ENCODE assay signal across 1 cellular context in genomic region chr19:2475702-2476450, GRCh38.
A peak's percentile ranks its signal among the peaks of the same experiment; 100 is the strongest.
TF ChIP-seq lines count a peak whose summit lies in the region.

TSS of gene GADD45B (plus strand) at chr19:2476127. CDS start at chr19:2476359, 232 bp downstream.

TF ChIP-seq in HepG2, 621 proteins besides CTCF, POLR2A, EP300 and RAD21 (continued from another document and continues in another):
- TF ChIP-seq, protein P1, sequence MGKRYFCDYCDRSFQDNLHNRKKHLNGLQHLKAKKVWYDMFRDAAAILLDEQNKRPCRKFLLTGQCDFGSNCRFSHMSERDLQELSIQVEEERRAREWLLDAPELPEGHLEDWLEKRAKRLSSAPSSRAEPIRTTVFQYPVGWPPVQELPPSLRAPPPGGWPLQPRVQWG (CRISPR knock-in tag; IDR thresholded peaks at IDR 0.05; ENCODE audit: borderline replicate concordance, low read depth), result no peak
- peak; percentile 78 for TF ChIP-seq RBFOX2 (IDR thresholded peaks at IDR 0.05; ENCODE audit: low read depth, low read length)
- TF ChIP-seq KDM4B (CRISPR knock-in tag; IDR thresholded peaks at IDR 0.05), result peak; percentile 72; the same call in 1 of the 2 replicates
- TF ChIP-seq ELF1 (CRISPR knock-in tag; IDR thresholded peaks at IDR 0.05), result peak; percentile 54
- no peak for TF ChIP-seq ATF7 (IDR thresholded peaks at IDR 0.05)
- no peak for TF ChIP-seq ATF7 (CRISPR knock-in tag; IDR thresholded peaks at IDR 0.05)
- TF ChIP-seq ZNF138 (CRISPR knock-in tag; IDR thresholded peaks at IDR 0.05; ENCODE audit: low read depth), result peak; percentile 82; the same call in 1 of the 2 replicates
- TF ChIP-seq, protein P2, sequence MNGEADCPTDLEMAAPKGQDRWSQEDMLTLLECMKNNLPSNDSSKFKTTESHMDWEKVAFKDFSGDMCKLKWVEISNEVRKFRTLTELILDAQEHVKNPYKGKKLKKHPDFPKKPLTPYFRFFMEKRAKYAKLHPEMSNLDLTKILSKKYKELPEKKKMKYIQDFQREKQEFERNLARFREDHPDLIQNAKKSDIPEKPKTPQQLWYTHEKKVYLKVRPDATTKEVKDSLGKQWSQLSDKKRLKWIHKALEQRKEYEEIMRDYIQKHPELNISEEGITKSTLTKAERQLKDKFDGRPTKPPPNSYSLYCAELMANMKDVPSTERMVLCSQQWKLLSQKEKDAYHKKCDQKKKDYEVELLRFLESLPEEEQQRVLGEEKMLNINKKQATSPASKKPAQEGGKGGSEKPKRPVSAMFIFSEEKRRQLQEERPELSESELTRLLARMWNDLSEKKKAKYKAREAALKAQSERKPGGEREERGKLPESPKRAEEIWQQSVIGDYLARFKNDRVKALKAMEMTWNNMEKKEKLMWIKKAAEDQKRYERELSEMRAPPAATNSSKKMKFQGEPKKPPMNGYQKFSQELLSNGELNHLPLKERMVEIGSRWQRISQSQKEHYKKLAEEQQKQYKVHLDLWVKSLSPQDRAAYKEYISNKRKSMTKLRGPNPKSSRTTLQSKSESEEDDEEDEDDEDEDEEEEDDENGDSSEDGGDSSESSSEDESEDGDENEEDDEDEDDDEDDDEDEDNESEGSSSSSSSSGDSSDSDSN (CRISPR knock-in tag; IDR thresholded peaks at IDR 0.05), result peak; percentile 38; the same call in 1 of the 2 replicates
- no peak for TF ChIP-seq ZNF274 (CRISPR knock-in tag; IDR thresholded peaks at IDR 0.05)
- TF ChIP-seq ATF7-NPFF (CRISPR knock-in tag; IDR thresholded peaks at IDR 0.05; ENCODE audit: low read depth), result peak; percentile 60
- TF ChIP-seq POLR2G (IDR thresholded peaks at IDR 0.05; ENCODE audit: low read depth, low read length), result peak; percentile 100
- TF ChIP-seq ZBTB7A (CRISPR knock-in tag; IDR thresholded peaks at IDR 0.05), result no peak; the same call in 1 of the 2 replicates
- TF ChIP-seq SNAI1 (CRISPR knock-in tag; IDR thresholded peaks at IDR 0.05; ENCODE audit: borderline replicate concordance), result peak; percentile 65; the same call in 1 of the 2 replicates
- peak; percentile 83 for TF ChIP-seq MNT (IDR thresholded peaks at IDR 0.05)
- TF ChIP-seq, protein P3, sequence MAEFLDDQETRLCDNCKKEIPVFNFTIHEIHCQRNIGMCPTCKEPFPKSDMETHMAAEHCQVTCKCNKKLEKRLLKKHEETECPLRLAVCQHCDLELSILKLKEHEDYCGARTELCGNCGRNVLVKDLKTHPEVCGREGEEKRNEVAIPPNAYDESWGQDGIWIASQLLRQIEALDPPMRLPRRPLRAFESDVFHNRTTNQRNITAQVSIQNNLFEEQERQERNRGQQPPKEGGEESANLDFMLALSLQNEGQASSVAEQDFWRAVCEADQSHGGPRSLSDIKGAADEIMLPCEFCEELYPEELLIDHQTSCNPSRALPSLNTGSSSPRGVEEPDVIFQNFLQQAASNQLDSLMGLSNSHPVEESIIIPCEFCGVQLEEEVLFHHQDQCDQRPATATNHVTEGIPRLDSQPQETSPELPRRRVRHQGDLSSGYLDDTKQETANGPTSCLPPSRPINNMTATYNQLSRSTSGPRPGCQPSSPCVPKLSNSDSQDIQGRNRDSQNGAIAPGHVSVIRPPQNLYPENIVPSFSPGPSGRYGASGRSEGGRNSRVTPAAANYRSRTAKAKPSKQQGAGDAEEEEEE (CRISPR knock-in tag; IDR thresholded peaks at IDR 0.05; ENCODE audit: borderline replicate concordance), result no peak
- TF ChIP-seq, protein P4, sequence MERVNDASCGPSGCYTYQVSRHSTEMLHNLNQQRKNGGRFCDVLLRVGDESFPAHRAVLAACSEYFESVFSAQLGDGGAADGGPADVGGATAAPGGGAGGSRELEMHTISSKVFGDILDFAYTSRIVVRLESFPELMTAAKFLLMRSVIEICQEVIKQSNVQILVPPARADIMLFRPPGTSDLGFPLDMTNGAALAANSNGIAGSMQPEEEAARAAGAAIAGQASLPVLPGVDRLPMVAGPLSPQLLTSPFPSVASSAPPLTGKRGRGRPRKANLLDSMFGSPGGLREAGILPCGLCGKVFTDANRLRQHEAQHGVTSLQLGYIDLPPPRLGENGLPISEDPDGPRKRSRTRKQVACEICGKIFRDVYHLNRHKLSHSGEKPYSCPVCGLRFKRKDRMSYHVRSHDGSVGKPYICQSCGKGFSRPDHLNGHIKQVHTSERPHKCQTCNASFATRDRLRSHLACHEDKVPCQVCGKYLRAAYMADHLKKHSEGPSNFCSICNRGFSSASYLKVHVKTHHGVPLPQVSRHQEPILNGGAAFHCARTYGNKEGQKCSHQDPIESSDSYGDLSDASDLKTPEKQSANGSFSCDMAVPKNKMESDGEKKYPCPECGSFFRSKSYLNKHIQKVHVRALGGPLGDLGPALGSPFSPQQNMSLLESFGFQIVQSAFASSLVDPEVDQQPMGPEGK (CRISPR knock-in tag; IDR thresholded peaks at IDR 0.05), result peak; percentile 95
- peak; percentile 79; the same call in 1 of the 2 replicates for TF ChIP-seq TSC22D2 (CRISPR knock-in tag; IDR thresholded peaks at IDR 0.05; ENCODE audit: borderline replicate concordance)
- TF ChIP-seq, protein P5, sequence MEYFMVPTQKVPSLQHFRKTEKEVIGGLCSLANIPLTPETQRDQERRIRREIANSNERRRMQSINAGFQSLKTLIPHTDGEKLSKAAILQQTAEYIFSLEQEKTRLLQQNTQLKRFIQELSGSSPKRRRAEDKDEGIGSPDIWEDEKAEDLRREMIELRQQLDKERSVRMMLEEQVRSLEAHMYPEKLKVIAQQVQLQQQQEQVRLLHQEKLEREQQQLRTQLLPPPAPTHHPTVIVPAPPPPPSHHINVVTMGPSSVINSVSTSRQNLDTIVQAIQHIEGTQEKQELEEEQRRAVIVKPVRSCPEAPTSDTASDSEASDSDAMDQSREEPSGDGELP (IDR thresholded peaks at IDR 0.05; ENCODE audit: borderline replicate concordance, low read depth), result peak; percentile 3; the same call in 1 of the 2 replicates
- TF ChIP-seq ZNF44 (CRISPR knock-in tag; IDR thresholded peaks at IDR 0.05), result no peak
- no peak for TF ChIP-seq KMT2A (CRISPR knock-in tag; IDR thresholded peaks at IDR 0.05)
- peak; percentile 50; the same call in 1 of the 2 replicates for TF ChIP-seq ZBTB34 (CRISPR knock-in tag; IDR thresholded peaks at IDR 0.05)
- no peak for TF ChIP-seq ZNF766 (CRISPR knock-in tag; IDR thresholded peaks at IDR 0.05; ENCODE audit: borderline replicate concordance)
- no peak for TF ChIP-seq CERS6 (CRISPR knock-in tag; IDR thresholded peaks at IDR 0.05)
- TF ChIP-seq ZNF839 (CRISPR knock-in tag; IDR thresholded peaks at IDR 0.05; ENCODE audit: borderline replicate concordance), result no peak
- TF ChIP-seq, protein P6, sequence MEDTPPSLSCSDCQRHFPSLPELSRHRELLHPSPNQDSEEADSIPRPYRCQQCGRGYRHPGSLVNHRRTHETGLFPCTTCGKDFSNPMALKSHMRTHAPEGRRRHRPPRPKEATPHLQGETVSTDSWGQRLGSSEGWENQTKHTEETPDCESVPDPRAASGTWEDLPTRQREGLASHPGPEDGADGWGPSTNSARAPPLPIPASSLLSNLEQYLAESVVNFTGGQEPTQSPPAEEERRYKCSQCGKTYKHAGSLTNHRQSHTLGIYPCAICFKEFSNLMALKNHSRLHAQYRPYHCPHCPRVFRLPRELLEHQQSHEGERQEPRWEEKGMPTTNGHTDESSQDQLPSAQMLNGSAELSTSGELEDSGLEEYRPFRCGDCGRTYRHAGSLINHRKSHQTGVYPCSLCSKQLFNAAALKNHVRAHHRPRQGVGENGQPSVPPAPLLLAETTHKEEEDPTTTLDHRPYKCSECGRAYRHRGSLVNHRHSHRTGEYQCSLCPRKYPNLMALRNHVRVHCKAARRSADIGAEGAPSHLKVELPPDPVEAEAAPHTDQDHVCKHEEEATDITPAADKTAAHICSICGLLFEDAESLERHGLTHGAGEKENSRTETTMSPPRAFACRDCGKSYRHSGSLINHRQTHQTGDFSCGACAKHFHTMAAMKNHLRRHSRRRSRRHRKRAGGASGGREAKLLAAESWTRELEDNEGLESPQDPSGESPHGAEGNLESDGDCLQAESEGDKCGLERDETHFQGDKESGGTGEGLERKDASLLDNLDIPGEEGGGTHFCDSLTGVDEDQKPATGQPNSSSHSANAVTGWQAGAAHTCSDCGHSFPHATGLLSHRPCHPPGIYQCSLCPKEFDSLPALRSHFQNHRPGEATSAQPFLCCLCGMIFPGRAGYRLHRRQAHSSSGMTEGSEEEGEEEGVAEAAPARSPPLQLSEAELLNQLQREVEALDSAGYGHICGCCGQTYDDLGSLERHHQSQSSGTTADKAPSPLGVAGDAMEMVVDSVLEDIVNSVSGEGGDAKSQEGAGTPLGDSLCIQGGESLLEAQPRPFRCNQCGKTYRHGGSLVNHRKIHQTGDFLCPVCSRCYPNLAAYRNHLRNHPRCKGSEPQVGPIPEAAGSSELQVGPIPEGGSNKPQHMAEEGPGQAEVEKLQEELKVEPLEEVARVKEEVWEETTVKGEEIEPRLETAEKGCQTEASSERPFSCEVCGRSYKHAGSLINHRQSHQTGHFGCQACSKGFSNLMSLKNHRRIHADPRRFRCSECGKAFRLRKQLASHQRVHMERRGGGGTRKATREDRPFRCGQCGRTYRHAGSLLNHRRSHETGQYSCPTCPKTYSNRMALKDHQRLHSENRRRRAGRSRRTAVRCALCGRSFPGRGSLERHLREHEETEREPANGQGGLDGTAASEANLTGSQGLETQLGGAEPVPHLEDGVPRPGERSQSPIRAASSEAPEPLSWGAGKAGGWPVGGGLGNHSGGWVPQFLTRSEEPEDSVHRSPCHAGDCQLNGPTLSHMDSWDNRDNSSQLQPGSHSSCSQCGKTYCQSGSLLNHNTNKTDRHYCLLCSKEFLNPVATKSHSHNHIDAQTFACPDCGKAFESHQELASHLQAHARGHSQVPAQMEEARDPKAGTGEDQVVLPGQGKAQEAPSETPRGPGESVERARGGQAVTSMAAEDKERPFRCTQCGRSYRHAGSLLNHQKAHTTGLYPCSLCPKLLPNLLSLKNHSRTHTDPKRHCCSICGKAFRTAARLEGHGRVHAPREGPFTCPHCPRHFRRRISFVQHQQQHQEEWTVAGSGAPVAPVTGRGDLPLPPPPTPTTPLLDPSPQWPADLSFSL (CRISPR knock-in tag; IDR thresholded peaks at IDR 0.05), result no peak
- no peak for TF ChIP-seq SETDB1 (CRISPR knock-in tag; IDR thresholded peaks at IDR 0.05; ENCODE audit: borderline replicate concordance)
- TF ChIP-seq, protein P7, sequence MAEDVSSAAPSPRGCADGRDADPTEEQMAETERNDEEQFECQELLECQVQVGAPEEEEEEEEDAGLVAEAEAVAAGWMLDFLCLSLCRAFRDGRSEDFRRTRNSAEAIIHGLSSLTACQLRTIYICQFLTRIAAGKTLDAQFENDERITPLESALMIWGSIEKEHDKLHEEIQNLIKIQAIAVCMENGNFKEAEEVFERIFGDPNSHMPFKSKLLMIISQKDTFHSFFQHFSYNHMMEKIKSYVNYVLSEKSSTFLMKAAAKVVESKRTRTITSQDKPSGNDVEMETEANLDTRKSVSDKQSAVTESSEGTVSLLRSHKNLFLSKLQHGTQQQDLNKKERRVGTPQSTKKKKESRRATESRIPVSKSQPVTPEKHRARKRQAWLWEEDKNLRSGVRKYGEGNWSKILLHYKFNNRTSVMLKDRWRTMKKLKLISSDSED (CRISPR knock-in tag; IDR thresholded peaks at IDR 0.05), result no peak
- TF ChIP-seq ZNF343 (CRISPR knock-in tag; IDR thresholded peaks at IDR 0.05), result no peak
- TF ChIP-seq ZNF230 (CRISPR knock-in tag; IDR thresholded peaks at IDR 0.05), result 0 out of 2 replicates have a peak, but pooled peaks have one; percentile 11
- TF ChIP-seq, protein P8, sequence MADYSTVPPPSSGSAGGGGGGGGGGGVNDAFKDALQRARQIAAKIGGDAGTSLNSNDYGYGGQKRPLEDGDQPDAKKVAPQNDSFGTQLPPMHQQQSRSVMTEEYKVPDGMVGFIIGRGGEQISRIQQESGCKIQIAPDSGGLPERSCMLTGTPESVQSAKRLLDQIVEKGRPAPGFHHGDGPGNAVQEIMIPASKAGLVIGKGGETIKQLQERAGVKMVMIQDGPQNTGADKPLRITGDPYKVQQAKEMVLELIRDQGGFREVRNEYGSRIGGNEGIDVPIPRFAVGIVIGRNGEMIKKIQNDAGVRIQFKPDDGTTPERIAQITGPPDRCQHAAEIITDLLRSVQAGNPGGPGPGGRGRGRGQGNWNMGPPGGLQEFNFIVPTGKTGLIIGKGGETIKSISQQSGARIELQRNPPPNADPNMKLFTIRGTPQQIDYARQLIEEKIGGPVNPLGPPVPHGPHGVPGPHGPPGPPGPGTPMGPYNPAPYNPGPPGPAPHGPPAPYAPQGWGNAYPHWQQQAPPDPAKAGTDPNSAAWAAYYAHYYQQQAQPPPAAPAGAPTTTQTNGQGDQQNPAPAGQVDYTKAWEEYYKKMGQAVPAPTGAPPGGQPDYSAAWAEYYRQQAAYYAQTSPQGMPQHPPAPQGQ (CRISPR knock-in tag; IDR thresholded peaks at IDR 0.05; ENCODE audit: borderline replicate concordance), result no peak
